Comparison of ENCODE assay signal across 22 cellular contexts in genomic region chr6:2608508-2608907, GRCh38.
"Had no signal": no experiment of that assay in that cellular context is flagged by ENCODE, and none has a peak within 500 bp of the region (broad histone marks: within the 10 kb centered on the region; RNA-seq: fewer than 3 reads in every experiment).

No MANE protein-coding gene starts in this region.

- ATAC-seq: foreskin keratinocyte, gastroesophageal sphincter, heart left ventricle, left colon, left lung, left ventricle myocardium superior, lower lobe of right lung, mucosa of descending colon had no signal

- H3K4me3 ChIP-seq: coronary artery, dorsolateral prefrontal cortex, esophagus muscularis mucosa, gastroesophageal sphincter, heart left ventricle, hepatocyte, left lung, lower lobe of right lung, mucosa of descending colon had no signal

- DNase-seq: dermis blood vessel endothelial cell; dorsolateral prefrontal cortex; effector CD4-positive, alpha-beta T cell; effector memory CD4-positive, alpha-beta T cell; foreskin keratinocyte; heart left ventricle; hypothalamus; immature natural killer cell; islet precursor cell; kidney; kidney glomerular epithelial cell; left colon; left lung; left ventricle myocardium superior; lower lobe of right lung; mesenchymal stem cell; mucosa of descending colon; naive B cell had no signal
